In the genomic region with DNA sequence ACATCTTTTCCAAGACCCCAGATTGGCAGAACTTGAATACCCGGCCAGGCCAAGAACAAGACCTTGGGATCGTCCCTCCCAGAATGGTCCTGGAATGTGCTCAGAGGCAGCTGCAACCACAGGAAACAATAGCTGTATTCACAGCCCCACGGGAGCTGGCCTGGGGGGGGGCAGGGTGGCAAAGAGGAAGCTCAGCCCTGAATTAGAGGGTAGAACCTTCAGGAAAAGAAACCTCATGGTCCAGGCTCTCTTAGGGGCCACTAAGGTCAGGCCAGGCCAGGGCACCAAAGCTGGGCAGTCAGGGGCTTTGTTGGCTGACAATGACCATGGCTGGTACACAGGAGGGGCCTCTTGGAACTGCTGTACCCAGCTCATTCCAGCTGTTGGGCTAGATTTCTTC, we compare ENCODE assay signal across 9 cellular contexts. TPM values are rescaled to one million over a fixed set of nuclear protein-coding genes. Genes with fewer than 3 reads are reported as not detected.
DNase-seq lines count a peak whose midpoint lies in the region.
"Had no signal": no experiment of that assay in that cellular context is flagged by ENCODE, and none has a peak within 500 bp of the region (broad histone marks: within the 10 kb centered on the region; RNA-seq: fewer than 3 reads in every experiment).

No MANE protein-coding gene starts in this region.

- peaks cover 0 to 6% (median 0%) of the 10 kb centered on the region in 3 donors for H3K36me3 Mint-ChIP-seq in immature natural killer cell

- DNase-seq in Daoy (ENCODE audit: low read depth) (peak; percentile 79), SW480 (ENCODE audit: low spot score) (peak; percentile 85), globus pallidus (ENCODE audit: low spot score) (peak; percentile 89), pons (ENCODE audit: low spot score) (peak; percentile 85), immature natural killer cell (no peak), NCI-H748 (lab: John Stamatoyannopoulos, UW; ENCODE audit: unreplicated experiment) (no peak), RKO (ENCODE audit: low spot score) (no peak)
- DNase-seq in activated CD4-positive, CD25-positive, alpha-beta regulatory T cell (lab: John Stamatoyannopoulos, UW): no peak
- DNase-seq: T-cell had no signal

- H3K27me3 Mint-ChIP-seq in immature natural killer cell (ENCODE audit: low read depth in 3 of 3): peaks cover 0 to 3% (median 0%) of the 10 kb centered on the region in 3 donors
- H3K27me3 Mint-ChIP-seq: T-cell had no signal

- no peak overlapping the region for H3K27ac Mint-ChIP-seq in immature natural killer cell
- H3K27ac Mint-ChIP-seq: T-cell had no signal

- H3K4me1 Mint-ChIP-seq in immature natural killer cell: no peaks in the 10 kb centered on the region
- H3K4me1 Mint-ChIP-seq: T-cell had no signal

- no peak overlapping the region for H3K4me3 Mint-ChIP-seq in immature natural killer cell
- H3K4me3 Mint-ChIP-seq: T-cell had no signal

- no peaks in the 10 kb centered on the region for H3K9me3 Mint-ChIP-seq in immature natural killer cell
- H3K9me3 Mint-ChIP-seq: T-cell had no signal

RNA-seq across cellular contexts. Expression of gene RPL27A, which starts 17.3 kb away (rescaled TPM):
- 741 and 770 TPM in 2 replicates for total RNA-seq in Daoy (2014; rRNA removed; shearing (Covaris generic))
- 1,000 to 10,000 TPM; 1,341 to 3,208 (median 1,820) TPM for polyA plus RNA-seq in immature natural killer cell

RNA-seq across cellular contexts. Expression of gene TRIM66, which starts 17.4 kb away (rescaled TPM):
- total RNA-seq in Daoy (2014; rRNA removed; shearing (Covaris generic)): 2.6 and 3.7 TPM in 2 replicates
- polyA plus RNA-seq in immature natural killer cell: under 1 TPM; 0.48 to 0.97 (median 0.55) TPM

Comparison
In these comparisons a context has a peak if more than half of its experiments do, and no peak if none do; other contexts are left out.
1. DNase-seq: peak in Daoy (single experiment), SW480 (single experiment), globus pallidus (single experiment) and pons (single experiment); none in immature natural killer cell (0 of 3), NCI-H748 (single experiment), RKO (single experiment) and activated CD4-positive, CD25-positive, alpha-beta regulatory T cell (0 of 4).